In the genomic region with DNA sequence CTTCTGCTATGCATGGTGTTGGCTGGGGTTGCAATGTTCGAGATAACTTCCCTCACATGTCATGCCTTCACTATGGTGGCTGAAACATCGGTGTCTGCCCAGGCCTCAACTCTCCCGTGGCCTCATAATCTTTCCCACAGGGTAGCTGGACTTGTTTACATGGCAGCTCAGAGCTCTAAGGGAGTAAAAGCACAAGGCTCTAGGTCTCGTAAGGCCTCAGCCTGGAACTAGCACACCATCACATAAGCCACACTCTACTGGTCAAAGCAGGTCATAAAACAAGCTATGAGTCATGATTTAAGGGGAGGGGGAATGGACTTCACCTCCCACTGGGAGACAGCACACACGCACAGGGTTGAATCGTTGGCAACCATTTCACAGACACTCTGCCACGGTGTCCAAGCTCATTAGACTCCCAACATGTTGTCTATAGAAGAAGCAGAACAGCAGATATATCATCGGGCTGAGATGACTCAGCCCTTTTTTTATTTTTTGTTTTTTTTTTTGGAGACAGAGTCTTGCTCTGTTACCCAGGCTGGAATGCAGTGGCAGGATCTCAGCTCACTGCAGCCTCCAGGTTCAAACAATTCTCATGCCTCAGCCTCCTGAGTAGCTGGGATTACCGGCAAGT, we compare ENCODE assay signal across 9 cellular contexts.
DNase-seq lines count a peak whose midpoint lies in the region; ATAC-seq and TF ChIP-seq lines count a peak whose summit lies in the region.
"Had no signal": no experiment of that assay in that cellular context is flagged by ENCODE, and none has a peak within 500 bp of the region (broad histone marks: within the 10 kb centered on the region; RNA-seq: fewer than 3 reads in every experiment).

No MANE protein-coding gene starts in this region.

- no peaks in the 10 kb centered on the region for H3K36me3 ChIP-seq in prostate gland

- H3K4me3 ChIP-seq in fibroblast of the aortic adventitia (ENCODE audit: low read depth, low read length): no peak overlapping the region
- no peak overlapping the region for H3K4me3 ChIP-seq in prostate gland

- no peaks in the 10 kb centered on the region for H3K9me3 ChIP-seq in prostate gland

- TF ChIP-seq CTCF in fibroblast of the aortic adventitia (IDR thresholded peaks at IDR 0.05; ENCODE audit: insufficient read depth, low read length) (peak; percentile 7), prostate gland (IDR thresholded peaks at IDR 0.05) (no peak)

- no peaks in the 10 kb centered on the region for H3K9me3 Mint-ChIP-seq in activated CD8-positive, alpha-beta T cell treated with anti-CD3 and anti-CD28 coated beads, Interleukin-2, amount 10 ng/mL, durations not matched to agents 7 days and 5 days (ENCODE audit: insufficient read depth)
- H3K9me3 Mint-ChIP-seq: activated naive CD8-positive, alpha-beta T cell treated with anti-CD3 and anti-CD28 coated beads for 36 hours had no signal

- no peaks in the 10 kb centered on the region for H3K4me1 Mint-ChIP-seq in activated CD8-positive, alpha-beta T cell treated with anti-CD3 and anti-CD28 coated beads, Interleukin-2, amount 10 ng/mL, durations not matched to agents 7 days and 5 days (ENCODE audit: low read depth)

- 46% methylated on average over 9 of the region's 9 CpGs for WGBS in prostate gland

- peak; percentile 93 for DNase-seq in Daoy (ENCODE audit: low read depth)
- peak; percentile 98 for DNase-seq in RPMI7951 (ENCODE audit: low read depth)
- peak; percentile 98 for DNase-seq in fibroblast of the aortic adventitia (ENCODE audit: low read depth)
- no peak for DNase-seq in prostate gland (ENCODE audit: low spot score)
- no peak for DNase-seq in activated CD8-positive, alpha-beta T cell treated with anti-CD3 and anti-CD28 coated beads, Interleukin-2, amount 10 ng/mL, durations not matched to agents 7 days and 5 days
- DNase-seq in putamen (ENCODE audit: low spot score): no peak
- DNase-seq: activated naive CD8-positive, alpha-beta T cell treated with anti-CD3 and anti-CD28 coated beads for 36 hours had no signal

- H3K36me3 Mint-ChIP-seq in activated CD8-positive, alpha-beta T cell treated with anti-CD3 and anti-CD28 coated beads, Interleukin-2, amount 10 ng/mL, durations not matched to agents 7 days and 5 days (ENCODE audit: low read depth): no peaks in the 10 kb centered on the region
- H3K36me3 Mint-ChIP-seq: activated naive CD8-positive, alpha-beta T cell treated with anti-CD3 and anti-CD28 coated beads for 36 hours had no signal

- H3K4me1 ChIP-seq in prostate gland (replicated peaks): peaks cover 7% of the 10 kb centered on the region

- POLR2A ChIA-PET in activated CD8-positive, alpha-beta T cell treated with anti-CD3 and anti-CD28 coated beads, Interleukin-2, amount 10 ng/mL, durations not matched to agents 7 days and 5 days (lab: Charles Lee): no interaction called here

- intact Hi-C loops in prostate gland (cut with DNase I): no loop called here

- no peaks in the 10 kb centered on the region for H3K27me3 ChIP-seq in prostate gland (replicated peaks; ENCODE audit: insufficient read depth)

- TF ChIP-seq POLR2A in prostate gland (IDR thresholded peaks at IDR 0.05): no peak

- H3K27ac ChIP-seq in prostate gland: peak overlapping the region; percentile 44 to 56

- H3K27ac Mint-ChIP-seq in activated CD8-positive, alpha-beta T cell treated with anti-CD3 and anti-CD28 coated beads, Interleukin-2, amount 10 ng/mL, durations not matched to agents 7 days and 5 days: no peak overlapping the region
- H3K27ac Mint-ChIP-seq: activated naive CD8-positive, alpha-beta T cell treated with anti-CD3 and anti-CD28 coated beads for 36 hours had no signal

- CTCF ChIA-PET in activated CD8-positive, alpha-beta T cell treated with anti-CD3 and anti-CD28 coated beads, Interleukin-2, amount 10 ng/mL, durations not matched to agents 7 days and 5 days (lab: Charles Lee): interaction anchor here (1.2 to 4.3 kb wide), 4 partner anchors 8 to 130 kb away, joined by 3 to 31 read pairs (median 5); no protein-coding TSS in a partner anchor

- H3K27me3 Mint-ChIP-seq in activated CD8-positive, alpha-beta T cell treated with anti-CD3 and anti-CD28 coated beads, Interleukin-2, amount 10 ng/mL, durations not matched to agents 7 days and 5 days (ENCODE audit: low read depth): no peaks in the 10 kb centered on the region
- H3K27me3 Mint-ChIP-seq: activated naive CD8-positive, alpha-beta T cell treated with anti-CD3 and anti-CD28 coated beads for 36 hours had no signal

- ATAC-seq in GM18907 (IDR thresholded peaks at IDR 0.05; ENCODE audit: unreplicated experiment) (no peak), GM18517 (IDR thresholded peaks at IDR 0.05; ENCODE audit: unreplicated experiment) (no peak)
- no peak for ATAC-seq in activated CD8-positive, alpha-beta T cell treated with anti-CD3 and anti-CD28 coated beads, Interleukin-2, amount 10 ng/mL, durations not matched to agents 7 days and 5 days

- no peak overlapping the region for H3K4me3 Mint-ChIP-seq in activated CD8-positive, alpha-beta T cell treated with anti-CD3 and anti-CD28 coated beads, Interleukin-2, amount 10 ng/mL, durations not matched to agents 7 days and 5 days
- H3K4me3 Mint-ChIP-seq: activated naive CD8-positive, alpha-beta T cell treated with anti-CD3 and anti-CD28 coated beads for 36 hours had no signal

Comparison
In these comparisons a context has a peak if more than half of its experiments do, and no peak if none do; other contexts are left out.
1. DNase-seq: peak in Daoy (single experiment), RPMI7951 (single experiment) and fibroblast of the aortic adventitia (single experiment); none in prostate gland (single experiment), activated CD8-positive, alpha-beta T cell treated with anti-CD3 and anti-CD28 coated beads, Interleukin-2, amount 10 ng/mL, durations not matched to agents 7 days and 5 days (single experiment) and putamen (single experiment).